Comparison of ENCODE assay signal across 8 cellular contexts in genomic region chr3:81761904-81762565, GRCh38. TPM values are rescaled to one million over a fixed set of nuclear protein-coding genes. Genes with fewer than 3 reads are reported as not detected.
DNase-seq lines count a peak whose midpoint lies in the region; ATAC-seq and TF ChIP-seq lines count a peak whose summit lies in the region.

No MANE protein-coding gene starts in this region.

- H4K20me1 ChIP-seq in PC-3 (ENCODE audit: low read length) = no peaks in the 10 kb centered on the region

- ATAC-seq in PC-3 (no peak), HG02678 (IDR thresholded peaks at IDR 0.05; ENCODE audit: unreplicated experiment) (no peak), HG03045 (IDR thresholded peaks at IDR 0.05; ENCODE audit: unreplicated experiment) (no peak)

- no peaks in the 10 kb centered on the region for H3K36me3 ChIP-seq in GM06990 (ENCODE audit: control insufficient read depth, insufficient read depth, low read length)
- peaks cover 20% of the 10 kb centered on the region for H3K36me3 ChIP-seq in PC-3 (ENCODE audit: low read depth, low read length)
- peaks cover 0 to 5% (median 0%) of the 10 kb centered on the region in 3 donors for H3K36me3 ChIP-seq in esophagus squamous epithelium
- H3K36me3 ChIP-seq in rectal smooth muscle tissue (ENCODE audit: control insufficient read depth, insufficient read depth, low read length) = no peaks in the 10 kb centered on the region

- CTCF ChIA-PET in PC-3 (lab: Charles Lee) = interaction anchor here (0.6 kb wide), 1 partner anchor 305 kb away, joined by 3 read pairs; no protein-coding TSS in a partner anchor

- peaks cover 4% of the 10 kb centered on the region for H3F3A ChIP-seq in PC-3 (ENCODE audit: low read length, unreplicated experiment)

- H3K27ac ChIP-seq in PC-3 (ENCODE audit: low read length) (peak overlapping the region; percentile 96), esophagus squamous epithelium (peak overlapping the region; percentile 97 to 99 (median 98)), rectal smooth muscle tissue (ENCODE audit: low read depth, low read length) (peak overlapping the region; percentile 98)

- H3K79me2 ChIP-seq in PC-3 (ENCODE audit: low read length) = peaks cover 37% of the 10 kb centered on the region

- intact Hi-C loops in PC-3 (cut with micrococcal nuclease) = loop anchor here (1.0 to 5.0 kb wide), 4 partner anchors 19 to 150 kb away; no protein-coding TSS in a partner anchor
- intact Hi-C loops in esophagus squamous epithelium (cut with DNase I) = no loop called here

- no peak for TF ChIP-seq POLR2A in esophagus squamous epithelium (IDR thresholded peaks at IDR 0.05)

- TF ChIP-seq CTCF in GM06990 (IDR thresholded peaks at IDR 0.05; ENCODE audit: insufficient read depth, low read length, poor library complexity, severe bottlenecking) (no peak), PC-3 (conservative IDR thresholded peaks at IDR 0.05; ENCODE audit: low read depth, low read length) (no peak), esophagus squamous epithelium (IDR thresholded peaks at IDR 0.05) (no peak)

- no peaks in the 10 kb centered on the region for H3K27me3 ChIP-seq in GM06990 (replicated peaks; ENCODE audit: control insufficient read depth, insufficient read depth, low read length)
- H3K27me3 ChIP-seq in PC-3 (ENCODE audit: low read length) = no peaks in the 10 kb centered on the region
- no peaks in the 10 kb centered on the region for H3K27me3 ChIP-seq in esophagus squamous epithelium
- H3K27me3 ChIP-seq in rectal smooth muscle tissue (ENCODE audit: control insufficient read depth, insufficient read depth, low read length) = no peaks in the 10 kb centered on the region

- H3K4me3 ChIP-seq in GM06990 (replicated peaks; ENCODE audit: low read depth, low read length) (peak overlapping the region; percentile 83), PC-3 (ENCODE audit: low read length) (peak overlapping the region; percentile 69), esophagus squamous epithelium (peak overlapping the region; percentile 70 to 77 (median 76)), rectal smooth muscle tissue (ENCODE audit: low read length) (peak overlapping the region; percentile 74)

- WGBS in esophagus squamous epithelium, 2 donors = 38 to 42% methylated on average over 6 of the region's 6 CpGs

- peak overlapping the region; percentile 89 for H3K4me2 ChIP-seq in PC-3 (ENCODE audit: low read length)

- H3K9me3 ChIP-seq in PC-3 (ENCODE audit: low read length) = no peaks in the 10 kb centered on the region
- H3K9me3 ChIP-seq in esophagus squamous epithelium = no peaks in the 10 kb centered on the region

- DNase-seq in GM06990 (ENCODE audit: extremely low read depth, insufficient read length) = no peak
- DNase-seq in PC-3 = no peak
- DNase-seq in esophagus squamous epithelium (lab: John Stamatoyannopoulos, UW) = no peak
- no peak for DNase-seq in globus pallidus (ENCODE audit: low spot score)
- DNase-seq in NCI-H510A treated with DMSO at 0.1 percent for 48 hours (lab: John Stamatoyannopoulos, UW) = no peak

- H3K9me2 ChIP-seq in PC-3 (replicated peaks; ENCODE audit: low read length) = no peaks in the 10 kb centered on the region

- POLR2A ChIA-PET in PC-3 (lab: Charles Lee; ENCODE audit: unreplicated experiment) = interaction anchor here (0.5 to 0.7 kb wide), 2 partner anchors 33 to 40 kb away, joined by 5 to 6 read pairs; no protein-coding TSS in a partner anchor

- H3K9ac ChIP-seq in PC-3 (ENCODE audit: low read length) (peak overlapping the region; percentile 97), rectal smooth muscle tissue (ENCODE audit: low read length) (peak overlapping the region; percentile 54)

- peak overlapping the region; percentile 94 for H2AFZ ChIP-seq in PC-3 (ENCODE audit: low read length)

- BruUV-seq in PC-3 (replicated peaks; lab: Mats Ljungman, UMichigan) = TSS peak; percentile 71

- peaks cover 27% of the 10 kb centered on the region for H3K4me1 ChIP-seq in PC-3 (ENCODE audit: insufficient read depth, low read length)
- peaks cover 0 to 47% (median 28%) of the 10 kb centered on the region in 3 donors for H3K4me1 ChIP-seq in esophagus squamous epithelium
- H3K4me1 ChIP-seq in rectal smooth muscle tissue (ENCODE audit: control insufficient read depth, insufficient read depth, low read length) = no peaks in the 10 kb centered on the region

RNA-seq across cellular contexts. Expression of gene GBE1, which starts 0.6 kb away (rescaled TPM):
- total RNA-seq in PC-3 (2014; rRNA removed) (56.6 and 57.7 TPM in 2 replicates), esophagus squamous epithelium (10 to 100 TPM; 19.2 to 37.2 (median 29.7) TPM)
